12 cellular contexts compared by ENCODE assay signal in genomic region chr7:112283382-112283910, GRCh38.
DNase-seq lines count a peak whose midpoint lies in the region; ATAC-seq and TF ChIP-seq lines count a peak whose summit lies in the region.
"Had no signal": no experiment of that assay in that cellular context is flagged by ENCODE, and none has a peak within 500 bp of the region (broad histone marks: within the 10 kb centered on the region; RNA-seq: fewer than 3 reads in every experiment).

No MANE protein-coding gene starts in this region.

- H3K9me3 ChIP-seq in hepatocyte (ENCODE audit: low read depth), result no peaks in the 10 kb centered on the region

- H3K36me3 ChIP-seq in hepatocyte (replicated peaks; ENCODE audit: insufficient read depth, low read depth), result no peaks in the 10 kb centered on the region

- H3K9me2 ChIP-seq in hepatocyte (replicated peaks; ENCODE audit: insufficient read depth), result no peaks in the 10 kb centered on the region

- H3K79me2 ChIP-seq in hepatocyte, result peaks cover 16% of the 10 kb centered on the region

- DNase-seq in astrocyte of the hippocampus (ENCODE audit: low read depth, low spot score), result peak; percentile 48
- no peak for DNase-seq in HUDEP-2 (lab: John Stamatoyannopoulos, UW; ENCODE audit: unreplicated experiment in 76 of 76)
- DNase-seq in hepatocyte (ENCODE audit: low spot score), result no peak
- DNase-seq in NCI-H187 (lab: John Stamatoyannopoulos, UW), result no peak
- DNase-seq in RKO (ENCODE audit: low spot score), result no peak
- DNase-seq: caudate nucleus, left colon had no signal

- H2AFZ ChIP-seq in hepatocyte, result no peak overlapping the region

- no peak overlapping the region for H3K4me2 ChIP-seq in hepatocyte

- no peaks in the 10 kb centered on the region for H3K27me3 ChIP-seq in hepatocyte

- H4K20me1 ChIP-seq in hepatocyte (ENCODE audit: insufficient read depth, poor library complexity, severe bottlenecking), result no peaks in the 10 kb centered on the region

- 99% methylated on average over 4 of the region's 4 CpGs for WGBS in hepatocyte (ENCODE audit: low lambda C conversion rate, missing lambda C conversion rate)

- peak; percentile 66 for ATAC-seq in GM18909 (IDR thresholded peaks at IDR 0.05; ENCODE audit: poor library complexity, unreplicated experiment)
- ATAC-seq in GM21717 (IDR thresholded peaks at IDR 0.05; ENCODE audit: unreplicated experiment), result peak; percentile 83
- ATAC-seq in HG03135 (IDR thresholded peaks at IDR 0.05; ENCODE audit: unreplicated experiment), result peak; percentile 56
- ATAC-seq: activated naive CD4-positive, alpha-beta T cell treated with anti-CD3 and anti-CD28 coated beads, Interleukin-2, amount 50 U/mL, for 72 hours; left colon had no signal

- no peak overlapping the region for H3K27ac ChIP-seq in hepatocyte
- H3K27ac ChIP-seq: C4-2B had no signal

- TF ChIP-seq CTCF in hepatocyte (IDR thresholded peaks at IDR 0.05; ENCODE audit: poor library complexity), result no peak

- no peaks in the 10 kb centered on the region for H3K4me1 ChIP-seq in hepatocyte (ENCODE audit: insufficient read depth)

- no peak overlapping the region for H3K4me3 ChIP-seq in hepatocyte
